In the genomic region with DNA sequence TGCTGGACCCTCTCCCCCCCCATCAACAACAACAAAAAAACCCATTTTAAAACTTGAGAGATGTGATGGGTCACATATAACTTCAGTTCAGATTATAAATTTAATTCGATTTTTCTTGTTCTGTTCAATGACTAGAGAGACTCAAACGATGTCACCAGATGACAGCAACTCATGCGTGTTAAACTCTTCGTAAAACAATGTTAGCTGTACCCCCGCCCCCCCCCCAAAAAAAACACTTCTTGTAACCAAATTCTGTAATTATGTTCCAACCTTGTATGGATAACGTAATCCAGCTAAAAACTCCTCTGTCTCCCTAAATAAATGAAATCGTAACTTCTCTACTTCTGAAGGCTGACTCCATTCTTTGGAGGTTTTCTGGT, we compare ENCODE assay signal across 8 cellular contexts. TPM values are rescaled to one million over a fixed set of nuclear protein-coding genes. Genes with fewer than 3 reads are reported as not detected.
DNase-seq lines count a peak whose midpoint lies in the region; ATAC-seq and TF ChIP-seq lines count a peak whose summit lies in the region.

No MANE protein-coding gene starts in this region.

- peaks cover 40% of the 10 kb centered on the region for H3K4me1 Mint-ChIP-seq in activated naive CD4-positive, alpha-beta T cell treated with anti-CD3 and anti-CD28 coated beads for 36 hours (ENCODE audit: low read depth)

- peak overlapping the region; percentile 89 to 90 for H3K27ac ChIP-seq in ascending aorta
- peak overlapping the region; percentile 89 to 92 for H3K27ac ChIP-seq in liver (ENCODE audit: low read depth in 1 of 2, low read length in 2 of 2)
- H3K27ac ChIP-seq in tibial nerve, result peak overlapping the region; percentile 80 to 97 (median 92)

- CTCF ChIA-PET in activated naive CD4-positive, alpha-beta T cell treated with anti-CD3 and anti-CD28 coated beads for 36 hours (lab: Charles Lee), result interaction anchor here (0.5 to 0.8 kb wide), 5 partner anchors 8 to 89 kb away, joined by 3 to 5 read pairs (median 4); no protein-coding TSS in a partner anchor

- no peak for DNase-seq in activated naive CD4-positive, alpha-beta T cell treated with anti-CD3 and anti-CD28 coated beads for 36 hours
- DNase-seq in activated naive CD4-positive, alpha-beta T cell treated with anti-CD3 and anti-CD28 coated beads, Interleukin-2, amount 50 U/mL, for 16 hours, result no peak
- DNase-seq in ascending aorta (ENCODE audit: low spot score in 2 of 2), result no peak
- no peak for DNase-seq in tibial nerve (ENCODE audit: low spot score in 2 of 2)
- no peak for DNase-seq in GM13976 (ENCODE audit: low spot score)
- DNase-seq in SKM-1 (lab: John Stamatoyannopoulos, UW; ENCODE audit: unreplicated experiment), result no peak

- no peaks in the 10 kb centered on the region for H3K9me3 ChIP-seq in ascending aorta
- no peaks in the 10 kb centered on the region for H3K9me3 ChIP-seq in liver (ENCODE audit: control insufficient read depth in 4 of 4, low read length in 3 of 4)
- no peaks in the 10 kb centered on the region for H3K9me3 ChIP-seq in tibial nerve

- H3K4me1 ChIP-seq in ascending aorta (peaks cover 0 to 25% of the 10 kb centered on the region in 2 donors), liver (ENCODE audit: control insufficient read depth in 4 of 4, insufficient read depth in 4 of 4, low read length in 3 of 4) (peaks cover 9 to 35% (median 29%) of the 10 kb centered on the region in 4 donors), tibial nerve (peaks cover 0 to 38% (median 33%) of the 10 kb centered on the region in 4 donors)

- H3K36me3 Mint-ChIP-seq in activated naive CD4-positive, alpha-beta T cell treated with anti-CD3 and anti-CD28 coated beads for 36 hours (ENCODE audit: low read depth), result peaks cover 72% of the 10 kb centered on the region

- no peak for ATAC-seq in GM19397 (IDR thresholded peaks at IDR 0.05; ENCODE audit: unreplicated experiment)

- TF ChIP-seq CTCF in ascending aorta (IDR thresholded peaks at IDR 0.05) (no peak), liver (IDR thresholded peaks at IDR 0.05; ENCODE audit: low read depth, low read length, missing input control) (no peak), tibial nerve (IDR thresholded peaks at IDR 0.05) (no peak), GM13976 (IDR thresholded peaks at IDR 0.05; ENCODE audit: borderline replicate concordance, control extremely low read depth, extremely low read depth, insufficient read depth, missing control alignments) (no peak)

- H3K36me3 ChIP-seq in ascending aorta (peaks cover 1 to 2% of the 10 kb centered on the region in 2 donors), liver (ENCODE audit: control insufficient read depth in 4 of 4, insufficient read depth in 3 of 4, low read depth in 1 of 4, low read length in 3 of 4) (peaks cover 0 to 9% (median 5%) of the 10 kb centered on the region in 4 donors), tibial nerve (peaks cover 0 to 28% (median 0%) of the 10 kb centered on the region in 3 donors)

- H3K9ac ChIP-seq in liver (ENCODE audit: low read depth in 1 of 2, low read length in 2 of 2), result peak overlapping the region; percentile 83 to 90

- 46% methylated on average over 7 of the region's 7 CpGs for WGBS in liver
- WGBS in tibial nerve, 2 donors, result 23 to 26% methylated on average over 7 of the region's 7 CpGs

- H3K27me3 ChIP-seq in ascending aorta (no peaks in the 10 kb centered on the region), liver (ENCODE audit: control insufficient read depth in 4 of 4, insufficient read depth in 4 of 4, low read length in 3 of 4) (no peaks in the 10 kb centered on the region), tibial nerve (no peaks in the 10 kb centered on the region)

- no peak for TF ChIP-seq RAD21 in liver (IDR thresholded peaks at IDR 0.05)

- in situ Hi-C loops in GM13976 (cut with MboI; ENCODE audit: low sequenced_read_pairs, unreplicated experiment), result no loop called here

- H3K4me3 ChIP-seq in ascending aorta (peak overlapping the region; percentile 72 to 84), liver (ENCODE audit: low read depth in 1 of 3, low read length in 3 of 3) (peak overlapping the region; percentile 14 to 37 (median 33)), tibial nerve (peak overlapping the region; percentile 65 to 95 (median 76))

- peak overlapping the region; percentile 99 for H3K27ac Mint-ChIP-seq in activated naive CD4-positive, alpha-beta T cell treated with anti-CD3 and anti-CD28 coated beads for 36 hours

- no peak for TF ChIP-seq POLR2A in tibial nerve (IDR thresholded peaks at IDR 0.05)

- no peaks in the 10 kb centered on the region for H3K27me3 Mint-ChIP-seq in activated naive CD4-positive, alpha-beta T cell treated with anti-CD3 and anti-CD28 coated beads for 36 hours (ENCODE audit: low read depth)

- intact Hi-C loops in activated naive CD4-positive, alpha-beta T cell treated with anti-CD3 and anti-CD28 coated beads for 36 hours (cut with micrococcal nuclease), result loop anchor here (1.0 to 5.0 kb wide), 9 partner anchors 27 to 705 kb away; partner anchors contain the start of genes NABP2, NEMP1, PRIM1 and PTGES3
- intact Hi-C loops in ascending aorta (cut with DNase I), result loop anchor here (1.0 to 2.0 kb wide), 4 partner anchors 27 to 89 kb away; partner anchors contain the start of genes PRIM1 and PTGES3

- TF ChIP-seq EP300 in tibial nerve (IDR thresholded peaks at IDR 0.05), result no peak

- no peaks in the 10 kb centered on the region for H3K9me3 Mint-ChIP-seq in activated naive CD4-positive, alpha-beta T cell treated with anti-CD3 and anti-CD28 coated beads for 36 hours

- peak overlapping the region; percentile 99 for H3K4me3 Mint-ChIP-seq in activated naive CD4-positive, alpha-beta T cell treated with anti-CD3 and anti-CD28 coated beads for 36 hours

TF ChIP-seq in liver, 16 proteins besides CTCF, POLR2A, EP300 and RAD21:
- TF ChIP-seq GABPA (IDR thresholded peaks at IDR 0.05 in 1 of 2, conservative IDR thresholded peaks at IDR 0.05 in 1 of 2) (no peak), HNF4G (IDR thresholded peaks at IDR 0.05) (no peak), FOXA2 (IDR thresholded peaks at IDR 0.05) (no peak)

RNA-seq across cellular contexts. Expression of gene NACA, which starts 0.6 kb away (rescaled TPM):
- 1,000 to 10,000 TPM; 1,279 to 1,321 TPM for total RNA-seq in activated naive CD4-positive, alpha-beta T cell treated with anti-CD3 and anti-CD28 coated beads for 36 hours
- total RNA-seq in ascending aorta (490 TPM), liver (100 to 1,000 TPM; 365 to 695 TPM), tibial nerve (1,000 to 10,000 TPM in 1 of 4 donors, 100 to 1,000 TPM in 3; 829 to 1,085 (median 948) TPM)
- polyA plus RNA-seq in liver, result 100 to 1,000 TPM; 370 to 543 TPM

RNA-seq across cellular contexts. Expression of gene PRIM1, which starts 26.4 kb away (rescaled TPM):
- total RNA-seq in activated naive CD4-positive, alpha-beta T cell treated with anti-CD3 and anti-CD28 coated beads for 36 hours, result 10 to 100 TPM; 74.9 to 75.0 TPM
- total RNA-seq in ascending aorta (20.9 TPM), liver (10 to 100 TPM in 1 of 2 donors, 1 to 10 TPM in 1; 7.2 to 24.8 TPM), tibial nerve (10 to 100 TPM in 1 of 4 donors, 1 to 10 TPM in 3; 2.4 to 10.1 (median 6.1) TPM)
- 1 to 10 TPM; 2.7 to 3.7 TPM for polyA plus RNA-seq in liver

RNA-seq across cellular contexts. Expression of gene HSD17B6, which starts 37.4 kb away (rescaled TPM):
- 1 to 10 TPM; 3.5 to 3.7 TPM for total RNA-seq in activated naive CD4-positive, alpha-beta T cell treated with anti-CD3 and anti-CD28 coated beads for 36 hours
- total RNA-seq in ascending aorta (not detected), liver (1,000 to 10,000 TPM in 1 of 2 donors, 1 to 10 TPM in 1; 3.0 to 1,013 TPM), tibial nerve (1 to 10 TPM in 2 of 4 donors, under 1 TPM in 1, not detected in 1; 0.20 to 1.2 (median 1.0) TPM)
- polyA plus RNA-seq in liver, result 100 to 1,000 TPM; 662 to 748 TPM

RNA-seq across cellular contexts. Expression of gene PTGES3, which starts 37.6 kb away (rescaled TPM):
- 100 to 1,000 TPM; 289 to 293 TPM for total RNA-seq in activated naive CD4-positive, alpha-beta T cell treated with anti-CD3 and anti-CD28 coated beads for 36 hours
- total RNA-seq in ascending aorta (62.2 TPM), liver (10 to 100 TPM; 65.0 to 87.2 TPM), tibial nerve (10 to 100 TPM; 71.0 to 84.0 (median 77.2) TPM)
- polyA plus RNA-seq in liver, result 10 to 100 TPM; 75.4 to 94.1 TPM
